ENCODE assay signal across 12 cellular contexts in genomic region chr12:53234236-53234635, GRCh38. TPM values are rescaled to one million over a fixed set of nuclear protein-coding genes. Genes with fewer than 3 reads are reported as not detected.
DNase-seq lines count a peak whose midpoint lies in the region; ATAC-seq and TF ChIP-seq lines count a peak whose summit lies in the region.
"Had no signal": no experiment of that assay in that cellular context is flagged by ENCODE, and none has a peak within 500 bp of the region (broad histone marks: within the 10 kb centered on the region; RNA-seq: fewer than 3 reads in every experiment).

No MANE protein-coding gene starts in this region.

- no peak for TF ChIP-seq CTCF in vagina (IDR thresholded peaks at IDR 0.05)

- H3K27ac ChIP-seq in vagina: peak overlapping the region; percentile 95
- H3K27ac ChIP-seq: HL-60 had no signal

- H3K27me3 ChIP-seq in vagina: no peaks in the 10 kb centered on the region

- H3K27ac Mint-ChIP-seq in activated naive CD8-positive, alpha-beta T cell treated with anti-CD3 and anti-CD28 coated beads, Interleukin-2, amount 50 U/mL, for 24 hours: peak overlapping the region; percentile 68

- peak; percentile 60 for DNase-seq in left cardiac atrium
- DNase-seq in Right ventricle myocardium inferior (ENCODE audit: missing footprints): no peak
- no peak for DNase-seq in activated naive CD8-positive, alpha-beta T cell treated with anti-CD3 and anti-CD28 coated beads, Interleukin-2, amount 50 U/mL, for 24 hours
- DNase-seq in left kidney (ENCODE audit: low read depth, low spot score): peak; percentile 76
- peak in 1 of 2 donors; percentile 75 for DNase-seq in vagina (ENCODE audit: extremely low spot score in 2 of 2)
- no peak for DNase-seq in mucosa of gallbladder (ENCODE audit: low spot score)
- DNase-seq: Caco-2; effector CD8-positive, alpha-beta T cell; NCI-H2107 had no signal

- H3K4me3 ChIP-seq in vagina: peak overlapping the region in 1 of 2 donors; percentile 72

- H3K9me3 Mint-ChIP-seq in activated naive CD8-positive, alpha-beta T cell treated with anti-CD3 and anti-CD28 coated beads, Interleukin-2, amount 50 U/mL, for 24 hours: no peaks in the 10 kb centered on the region

- H3K36me3 ChIP-seq in vagina: no peaks in the 10 kb centered on the region

- H3K4me3 Mint-ChIP-seq in activated naive CD8-positive, alpha-beta T cell treated with anti-CD3 and anti-CD28 coated beads, Interleukin-2, amount 50 U/mL, for 24 hours: peak overlapping the region; percentile 43

- peaks cover 75% of the 10 kb centered on the region for H3K4me1 Mint-ChIP-seq in activated naive CD8-positive, alpha-beta T cell treated with anti-CD3 and anti-CD28 coated beads, Interleukin-2, amount 50 U/mL, for 24 hours

- H3K36me3 Mint-ChIP-seq in activated naive CD8-positive, alpha-beta T cell treated with anti-CD3 and anti-CD28 coated beads, Interleukin-2, amount 50 U/mL, for 24 hours (ENCODE audit: low read depth): no peaks in the 10 kb centered on the region

- no peaks in the 10 kb centered on the region for H3K9me3 ChIP-seq in vagina
- H3K9me3 ChIP-seq: Caco-2 had no signal

- H3K4me1 ChIP-seq in vagina: peaks cover 63% of the 10 kb centered on the region

- intact Hi-C loops in left cardiac atrium (cut with DNase I): no loop called here
- intact Hi-C loops in Right ventricle myocardium inferior (cut with DNase I): no loop called here
- intact Hi-C loops in vagina (cut with DNase I): no loop called here

- TF ChIP-seq POLR2A in vagina (IDR thresholded peaks at IDR 0.05): no peak

- ATAC-seq in left cardiac atrium (peak in 1 of 2 donors; percentile 20), Right ventricle myocardium inferior (no peak), HG02759 (IDR thresholded peaks at IDR 0.05; ENCODE audit: unreplicated experiment) (no peak), HG03159 (IDR thresholded peaks at IDR 0.05; ENCODE audit: unreplicated experiment) (no peak)
- no peak for ATAC-seq in activated naive CD8-positive, alpha-beta T cell treated with anti-CD3 and anti-CD28 coated beads, Interleukin-2, amount 50 U/mL, for 24 hours

- H3K27me3 Mint-ChIP-seq in activated naive CD8-positive, alpha-beta T cell treated with anti-CD3 and anti-CD28 coated beads, Interleukin-2, amount 50 U/mL, for 24 hours: peaks cover 2% of the 10 kb centered on the region

RNA-seq across cellular contexts. Expression of gene RARG, which starts 2.2 kb away (rescaled TPM):
- total RNA-seq in left cardiac atrium (10 to 100 TPM; 13.5 to 24.1 TPM), Right ventricle myocardium inferior (18.2 TPM), vagina (79.1 TPM), mucosa of gallbladder (41.8 TPM)

RNA-seq across cellular contexts. Expression of gene ITGB7, which starts 27.2 kb away (rescaled TPM):
- 1 to 10 TPM in 1 of 2 donors, under 1 TPM in 1; 0.81 to 2.1 TPM for total RNA-seq in left cardiac atrium
- 0.76 TPM for total RNA-seq in Right ventricle myocardium inferior
- total RNA-seq in vagina: 3.7 TPM
- 5.8 TPM for total RNA-seq in mucosa of gallbladder

RNA-seq across cellular contexts. Expression of gene ESPL1, which starts 33.9 kb away (rescaled TPM):
- total RNA-seq in left cardiac atrium (1 to 10 TPM in 1 of 2 donors, under 1 TPM in 1; 0.58 to 1.3 TPM), Right ventricle myocardium inferior (0.97 TPM), vagina (17.7 TPM), mucosa of gallbladder (1.5 TPM)

RNA-seq across cellular contexts. Expression of gene CSAD, which starts 53.5 kb away (rescaled TPM):
- total RNA-seq in left cardiac atrium (10 to 100 TPM; 16.8 to 19.7 TPM), Right ventricle myocardium inferior (10.8 TPM), vagina (44.9 TPM), mucosa of gallbladder (44.3 TPM)

RNA-seq across cellular contexts. Expression of gene ZNF740, which starts 53.7 kb away (rescaled TPM):
- total RNA-seq in left cardiac atrium: 10 to 100 TPM; 19.0 to 20.0 TPM
- 31.5 TPM for total RNA-seq in Right ventricle myocardium inferior
- 12.8 TPM for total RNA-seq in vagina
- 40.4 TPM for total RNA-seq in mucosa of gallbladder

Comparison
In these comparisons a context has a peak if more than half of its experiments do, and no peak if none do; other contexts are left out.
1. DNase-seq: peak in left cardiac atrium (single experiment) and left kidney (single experiment); none in Right ventricle myocardium inferior (single experiment), activated naive CD8-positive, alpha-beta T cell treated with anti-CD3 and anti-CD28 coated beads, Interleukin-2, amount 50 U/mL, for 24 hours (single experiment) and mucosa of gallbladder (single experiment).